ENCODE assay signal across 19 cellular contexts in the genomic region with DNA sequence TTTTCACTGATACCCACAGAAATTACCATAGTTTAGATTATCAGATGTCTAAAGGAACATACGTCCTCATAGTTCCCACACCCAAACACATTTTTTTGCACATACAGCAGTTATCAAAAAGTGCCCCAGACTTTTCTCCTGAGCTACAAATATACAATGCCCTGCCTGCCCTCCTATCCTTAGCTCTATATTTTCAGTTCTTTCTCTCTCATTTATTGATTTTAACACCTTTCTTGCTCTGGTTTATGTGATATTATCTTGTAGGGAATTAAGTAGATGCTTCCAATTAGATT. TPM values are rescaled to one million over a fixed set of nuclear protein-coding genes. Genes with fewer than 3 reads are reported as not detected.
DNase-seq lines count a peak whose midpoint lies in the region; ATAC-seq, FAIRE-seq and TF ChIP-seq lines count a peak whose summit lies in the region.
"Had no signal": no experiment of that assay in that cellular context is flagged by ENCODE, and none has a peak within 500 bp of the region (broad histone marks: within the 10 kb centered on the region; RNA-seq: fewer than 3 reads in every experiment).

No MANE protein-coding gene starts in this region.

- TF ChIP-seq EP300 in GM12878 (IDR thresholded peaks at IDR 0.05; ENCODE audit: borderline replicate concordance in 1 of 2, control insufficient read depth in 1 of 2, low read depth in 2 of 2, low read length in 2 of 2) (no peak), suprapubic skin (IDR thresholded peaks at IDR 0.05) (no peak)

- H3K9me3 ChIP-seq in GM12878 (replicated peaks; ENCODE audit: control insufficient read depth, insufficient read depth, low read length), result no peaks in the 10 kb centered on the region
- H3K9me3 ChIP-seq in right lobe of liver, result no peaks in the 10 kb centered on the region
- no peaks in the 10 kb centered on the region for H3K9me3 ChIP-seq in suprapubic skin
- H3K9me3 ChIP-seq: MG63 had no signal

- DNase-seq in GM12878 (ENCODE audit: low read depth, low spot score) (no peak), right lobe of liver (no peak), Ammon's horn (ENCODE audit: low spot score) (no peak), suprapubic skin (ENCODE audit: low spot score in 2 of 2) (no peak)
- DNase-seq in activated CD4-positive, alpha-beta T cell treated with anti-CD3 and anti-CD28 coated beads, Interleukin-2, amount 50 U/mL, for 1 hour, result no peak
- DNase-seq: HCEC 1CT; KBM-7; MG63; NCI-H2029; NCI-H446 treated with DMSO at 0.1 percent for 48 hours; NCI-H526; NCI-H82; NK-92 treated with Interleukin-12 subunit alpha and Interleukin-12 subunit beta, amount 100 ng/mL, for 24 hours; SHP77 treated with DMSO at 0.1 percent for 48 hours had no signal

- CTCF ChIA-PET in GM12878 (lab: Yijun Ruan, JAX), result interaction anchor here (0.9 to 3.3 kb wide), 6 partner anchors 11 to 374 kb away, joined by 3 to 19 read pairs (median 6); no protein-coding TSS in a partner anchor

- POLR2A ChIA-PET in GM12878 (lab: Charles Lee), result interaction anchor here (0.6 to 2.2 kb wide), 6 partner anchors 10 to 138 kb away, joined by 3 to 6 read pairs (median 3); no protein-coding TSS in a partner anchor

- FAIRE-seq in GM12878 (lab: Jason Lieb, UNC), result no peak
- FAIRE-seq: H1 had no signal

- no peak for TF ChIP-seq RAD21 in GM12878 (IDR thresholded peaks at IDR 0.05; ENCODE audit: insufficient read depth, low read depth, low read length)

- in situ Hi-C loops in GM12878 (cut with MboI), result loop anchor here (25.0 kb wide), 1 partner anchor 1462 kb away; a partner anchor contains a TSS

- SMC1A ChIA-PET in GM12878 (lab: Charles Lee; ENCODE audit: uncharacterized antibody, unreplicated experiment), result interaction anchor here (1.0 to 9.4 kb wide), 11 partner anchors 11 to 357 kb away, joined by 3 to 105 read pairs (median 8); no protein-coding TSS in a partner anchor

- 5% methylated on average over 1 of the region's 1 CpG for WGBS in GM12878 (ENCODE audit: insufficient coverage, insufficient replicate concordance, low lambda C conversion rate, missing lambda C conversion rate)
- 28% methylated on average over 1 of the region's 1 CpG for WGBS in right lobe of liver (ENCODE audit: insufficient coverage, low coverage, low lambda C conversion rate, missing lambda C conversion rate)
- WGBS in suprapubic skin, result 48% methylated on average over 1 of the region's 1 CpG

- TF ChIP-seq CTCF in GM12878 (IDR thresholded peaks at IDR 0.05 in 2 of 3, conservative IDR thresholded peaks at IDR 0.05 in 1 of 3; ENCODE audit: control insufficient read depth in 2 of 3, extremely low read depth in 1 of 3, insufficient read depth in 1 of 3, low read depth in 3 of 3, low read length in 3 of 3) (no peak), right lobe of liver (IDR thresholded peaks at IDR 0.05) (no peak), suprapubic skin (IDR thresholded peaks at IDR 0.05) (no peak)

- H3K27me3 ChIP-seq in GM12878 (replicated peaks in 1 of 2; ENCODE audit: control insufficient read depth in 2 of 2, insufficient read depth in 2 of 2, low read length in 1 of 2), result no peaks in the 10 kb centered on the region
- H3K27me3 ChIP-seq in right lobe of liver, result no peaks in the 10 kb centered on the region
- no peaks in the 10 kb centered on the region for H3K27me3 ChIP-seq in suprapubic skin
- H3K27me3 ChIP-seq: MG63 had no signal

- no peaks in the 10 kb centered on the region for H3K79me2 ChIP-seq in GM12878 (ENCODE audit: control insufficient read depth, insufficient read depth, low read length)

- H3K4me1 ChIP-seq in GM12878 (ENCODE audit: control insufficient read depth, insufficient read depth, low read length) (peaks cover 34% of the 10 kb centered on the region), right lobe of liver (peaks cover 0 to 12% (median 5%) of the 10 kb centered on the region in 4 donors), suprapubic skin (peaks cover 7% of the 10 kb centered on the region)

- ATAC-seq in HG03025 (IDR thresholded peaks at IDR 0.05; ENCODE audit: low FRiP score, unreplicated experiment) (peak; percentile 2), GM12878 (no peak), right lobe of liver (no peak), HG03378 (IDR thresholded peaks at IDR 0.05; ENCODE audit: unreplicated experiment) (no peak)
- ATAC-seq: Panc1 had no signal

- H3K4me3 ChIP-seq in GM12878, result no peak overlapping the region
- no peak overlapping the region for H3K4me3 ChIP-seq in right lobe of liver
- H3K4me3 ChIP-seq in suprapubic skin, result no peak overlapping the region
- H3K4me3 ChIP-seq: MG63 had no signal

- H3K9ac ChIP-seq in GM12878 (ENCODE audit: control insufficient read depth, insufficient read depth, low read length), result no peak overlapping the region

- no peaks in the 10 kb centered on the region for H3K36me3 ChIP-seq in GM12878 (ENCODE audit: control insufficient read depth in 2 of 2, insufficient read depth in 2 of 2, low read length in 1 of 2)
- H3K36me3 ChIP-seq in right lobe of liver, result no peaks in the 10 kb centered on the region
- H3K36me3 ChIP-seq in suprapubic skin, result no peaks in the 10 kb centered on the region
- H3K36me3 ChIP-seq: MG63 had no signal

- no peak overlapping the region for H2AFZ ChIP-seq in GM12878 (ENCODE audit: control insufficient read depth, low read depth, low read length)

- RAD21 ChIA-PET in GM12878 (lab: Charles Lee; ENCODE audit: unreplicated experiment), result interaction anchor here (1.0 to 4.0 kb wide), 8 partner anchors 10 to 388 kb away, joined by 3 to 24 read pairs (median 7); no protein-coding TSS in a partner anchor

- intact Hi-C loops in GM12878 (cut with micrococcal nuclease; ENCODE audit: unreplicated experiment) (loop anchor here (1.0 kb wide), 1 partner anchor 24 kb away; no protein-coding TSS in a partner anchor), right lobe of liver (cut with DNase I) (no loop called here)

- 0 out of 2 replicates have a peak overlapping the region, but pooled peaks have one; percentile 17 for H3K27ac ChIP-seq in GM12878 (ENCODE audit: control insufficient read depth, insufficient read depth)
- H3K27ac ChIP-seq in right lobe of liver, result peak overlapping the region in 2 of 3 donors; percentile 32 to 65
- no peak overlapping the region for H3K27ac ChIP-seq in suprapubic skin
- H3K27ac ChIP-seq: HL-60 had no signal

- TF ChIP-seq POLR2A in GM12878 (IDR thresholded peaks at IDR 0.05; ENCODE audit: low read depth, low read length), result no peak
- TF ChIP-seq POLR2A in right lobe of liver (IDR thresholded peaks at IDR 0.05), result no peak
- TF ChIP-seq POLR2A in suprapubic skin (IDR thresholded peaks at IDR 0.05), result no peak

- H3K4me2 ChIP-seq in GM12878 (ENCODE audit: control insufficient read depth, insufficient read depth), result peak overlapping the region; percentile 31; the same call in 1 of the 2 replicates

- no peaks in the 10 kb centered on the region for H4K20me1 ChIP-seq in GM12878 (ENCODE audit: control insufficient read depth, insufficient read depth)

- no TSS peak for BruUV-seq in GM12878 (replicated peaks; lab: Mats Ljungman, UMichigan)

TF ChIP-seq in GM12878, 131 proteins besides CTCF, POLR2A, EP300 and RAD21:
- no peak for TF ChIP-seq CHD2 (IDR thresholded peaks at IDR 0.05; ENCODE audit: borderline replicate concordance, low read depth, low read length)
- no peak for TF ChIP-seq NR2C1 (IDR thresholded peaks at IDR 0.05)
- no peak for TF ChIP-seq EZH2 (IDR thresholded peaks at IDR 0.05; ENCODE audit: borderline replicate concordance, control insufficient read depth, low read depth, low read length)
- no peak for TF ChIP-seq SUZ12 (IDR thresholded peaks at IDR 0.05; ENCODE audit: unreplicated experiment)
- TF ChIP-seq SMARCA5 (IDR thresholded peaks at IDR 0.05), result no peak

RNA-seq across cellular contexts. Expression of a gene that starts 25.1 kb away (rescaled TPM):
- total RNA-seq in GM12878 (2013; cell fraction: nucleolus; rRNA removed), result 31.1 and 32.6 TPM in 2 replicates
- total RNA-seq in GM12878 (2014; rRNA removed) (6.3 and 7.4 TPM in 2 replicates), GM12878 (2014; rRNA removed; fragmentation: Illumina TruSeq; extraction: Trizol) (4.8 and 7.2 TPM in 2 replicates), GM12878 (2021) (3.6 and 5.0 TPM in 2 replicates), right lobe of liver (10 to 100 TPM; 13.6 to 49.8 (median 20.0) TPM), suprapubic skin (100 to 1,000 TPM; 139 to 198 (median 173) TPM)
- polyA plus RNA-seq in GM12878 (2011; ENCODE audit: low read depth), result 7.3 TPM
- polyA plus RNA-seq in GM12878 (2011; rRNA removed) (14.5 and 14.8 TPM in 2 replicates), GM12878 (2014; fragmentation: Illumina TruSeq; extraction: Trizol) (3.5 and 3.6 TPM in 2 replicates), GM12878 (2014; fragmentation: Nextera tagmentation; extraction: Ambion mirVana) (1 to 10 TPM; 1.4 to 1.7 TPM), GM12878 (2014; rRNA removed) (2.5 and 4.4 TPM in 2 replicates), GM12878 (2016; fragmentation: Nextera tagmentation; extraction: Ambion mirVana) (10 to 100 TPM; 10.7 to 11.7 TPM)
- 12.2 and 14.7 TPM in 2 replicates for polyA plus RNA-seq in GM12878 (2011; cell fraction: cytosol; rRNA removed)
- 14.2 and 16.5 TPM in 2 replicates for polyA plus RNA-seq in GM12878 (2011; cell fraction: nucleus; rRNA removed)
- 9.6 and 14.4 TPM in 2 replicates for polyA plus RNA-seq in GM12878 (2012)
- polyA minus RNA-seq in GM12878 (2011; rRNA and poly(A)+ RNA removed), result 20.7 and 31.1 TPM in 2 replicates
- 12.2 and 13.7 TPM in 2 replicates for polyA minus RNA-seq in GM12878 (2011; cell fraction: cytosol; rRNA and poly(A)+ RNA removed)
- 50.1 and 107 TPM in 2 replicates for polyA minus RNA-seq in GM12878 (2011; cell fraction: nucleus; rRNA and poly(A)+ RNA removed)
